In genomic region chr7:148400101-148400500, GRCh38 we compare ENCODE assay signal across 1 cellular context.
TF ChIP-seq lines count a peak whose summit lies in the region.

No MANE protein-coding gene starts in this region.

TF ChIP-seq in K562, 482 proteins besides CTCF, POLR2A, EP300 and RAD21:
- TF ChIP-seq ZBTB11 (CRISPR knock-in tag; IDR thresholded peaks at IDR 0.05) (no peak), ZNF311 (CRISPR knock-in tag; IDR thresholded peaks at IDR 0.05) (no peak), MYNN (IDR thresholded peaks at IDR 0.05) (no peak), MYNN (CRISPR knock-in tag; IDR thresholded peaks at IDR 0.05) (no peak), MAZ (CRISPR knock-in tag; conservative IDR thresholded peaks at IDR 0.05 in 1 of 2, IDR thresholded peaks at IDR 0.05 in 1 of 2) (no peak), ELF1 (tag; IDR thresholded peaks at IDR 0.05) (0 out of 2 replicates have a peak, but pooled peaks have one; percentile 47), ZNF780A (CRISPR knock-in tag; IDR thresholded peaks at IDR 0.05) (no peak), KDM1A (IDR thresholded peaks at IDR 0.05) (no peak)
- TF ChIP-seq, protein P1, sequence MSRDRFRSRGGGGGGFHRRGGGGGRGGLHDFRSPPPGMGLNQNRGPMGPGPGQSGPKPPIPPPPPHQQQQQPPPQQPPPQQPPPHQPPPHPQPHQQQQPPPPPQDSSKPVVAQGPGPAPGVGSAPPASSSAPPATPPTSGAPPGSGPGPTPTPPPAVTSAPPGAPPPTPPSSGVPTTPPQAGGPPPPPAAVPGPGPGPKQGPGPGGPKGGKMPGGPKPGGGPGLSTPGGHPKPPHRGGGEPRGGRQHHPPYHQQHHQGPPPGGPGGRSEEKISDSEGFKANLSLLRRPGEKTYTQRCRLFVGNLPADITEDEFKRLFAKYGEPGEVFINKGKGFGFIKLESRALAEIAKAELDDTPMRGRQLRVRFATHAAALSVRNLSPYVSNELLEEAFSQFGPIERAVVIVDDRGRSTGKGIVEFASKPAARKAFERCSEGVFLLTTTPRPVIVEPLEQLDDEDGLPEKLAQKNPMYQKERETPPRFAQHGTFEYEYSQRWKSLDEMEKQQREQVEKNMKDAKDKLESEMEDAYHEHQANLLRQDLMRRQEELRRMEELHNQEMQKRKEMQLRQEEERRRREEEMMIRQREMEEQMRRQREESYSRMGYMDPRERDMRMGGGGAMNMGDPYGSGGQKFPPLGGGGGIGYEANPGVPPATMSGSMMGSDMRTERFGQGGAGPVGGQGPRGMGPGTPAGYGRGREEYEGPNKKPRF (IDR thresholded peaks at IDR 0.05; ENCODE audit: low read depth, low read length) = no peak
